Comparison of ENCODE assay signal across 8 cellular contexts in the genomic region with DNA sequence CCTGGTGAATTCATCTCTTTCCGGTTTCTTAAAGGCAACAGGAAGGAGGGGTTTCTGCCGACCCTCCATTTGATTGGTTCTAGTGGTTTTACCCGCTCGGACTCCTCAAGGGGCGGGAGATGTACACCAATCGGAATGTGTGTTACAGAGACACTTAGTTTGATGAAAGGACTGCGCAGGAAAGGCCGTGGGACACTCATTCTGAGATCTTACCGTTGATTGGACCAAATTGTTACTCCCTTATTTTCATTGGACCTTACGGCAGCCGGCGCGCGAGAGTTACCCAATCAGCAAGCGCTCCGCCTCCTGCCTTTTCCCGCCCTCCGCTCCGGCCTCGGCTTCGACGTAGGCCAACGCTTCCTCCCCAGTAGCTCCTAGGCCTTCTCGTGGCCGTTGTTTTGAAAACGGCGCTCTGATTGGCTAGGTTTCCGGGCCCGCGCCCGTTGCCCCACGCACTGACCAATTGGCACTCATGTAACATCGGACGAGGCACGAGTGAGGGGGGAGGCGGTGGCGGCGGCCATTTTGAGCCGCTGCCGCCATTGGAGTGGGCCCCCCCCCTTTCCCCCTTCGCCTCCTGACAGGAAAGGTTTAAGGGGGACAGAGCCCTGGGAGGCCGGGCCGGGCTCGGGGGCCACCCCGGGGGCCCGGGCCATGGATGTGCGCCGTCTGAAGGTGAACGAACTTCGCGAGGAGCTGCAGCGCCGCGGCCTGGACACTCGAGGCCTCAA. TPM values are rescaled to one million over a fixed set of nuclear protein-coding genes. Genes with fewer than 3 reads are reported as not detected.
A peak's percentile ranks its signal among the peaks of the same experiment; 100 is the strongest.
DNase-seq lines count a peak whose midpoint lies in the region; ATAC-seq and TF ChIP-seq lines count a peak whose summit lies in the region.

TSS of gene HNRNPUL1 (plus strand) at position 523 of the 731 bp plus-strand sequence. CDS start at position 655, 132 bp downstream.

- peaks cover 31% of the 10 kb centered on the region for H4K20me1 ChIP-seq in smooth muscle cell (ENCODE audit: low read depth)

- TF ChIP-seq CTCF in AG09309 (IDR thresholded peaks at IDR 0.05; ENCODE audit: control insufficient read depth, insufficient read depth, low read depth, low read length, missing control alignments) (peak; percentile 10), activated B cell treated with CpG ODN at 0.5 μM for 24 hours (IDR thresholded peaks at IDR 0.05) (no peak), smooth muscle cell (IDR thresholded peaks at IDR 0.05; ENCODE audit: borderline replicate concordance, insufficient read depth, poor library complexity, severe bottlenecking) (peak; percentile 32)

- POLR2A ChIA-PET in activated B cell treated with CpG ODN at 0.5 μM for 24 hours (lab: Charles Lee), result interaction anchor here (0.6 to 5.5 kb wide), 34 partner anchors 9 to 1819 kb away, joined by 3 to 69 read pairs (median 5); partner anchors contain the start of genes ACTMAP, B9D2, C19orf47 and CCDC97

- H3K27ac Mint-ChIP-seq in activated B cell treated with CpG ODN at 0.5 μM for 24 hours, result peak within 1 kb of the TSS; percentile 99

- intact Hi-C loops in activated B cell treated with CpG ODN at 0.5 μM for 24 hours (cut with micrococcal nuclease), result loop anchor here (1.0 to 10.0 kb wide), 14 partner anchors 33 to 1422 kb away; partner anchors contain the start of genes B9D2, BCKDHA, CEACAM21 and COQ8B

- H2AFZ ChIP-seq in smooth muscle cell (ENCODE audit: low read depth), result no peak within 1 kb of the TSS

- CTCF ChIA-PET in activated B cell treated with CpG ODN at 0.5 μM for 24 hours (lab: Charles Lee), result interaction anchor here (0.8 to 3.9 kb wide), 6 partner anchors 39 to 601 kb away, joined by 3 to 30 read pairs (median 6); partner anchors contain the start of gene B9D2

- peak within 1 kb of the TSS; percentile 96 for H3K9ac ChIP-seq in smooth muscle cell (ENCODE audit: low read depth)

- peak within 1 kb of the TSS; percentile 96 for H3K4me2 ChIP-seq in smooth muscle cell

- peaks cover 11% of the 10 kb centered on the region for H3K36me3 ChIP-seq in smooth muscle cell (ENCODE audit: low read depth)

- no peaks in the 10 kb centered on the region for H3K9me3 Mint-ChIP-seq in activated B cell treated with CpG ODN at 0.5 μM for 24 hours

- no peaks in the 10 kb centered on the region for H3K9me3 ChIP-seq in smooth muscle cell (replicated peaks; ENCODE audit: low read depth)

- H3K27me3 Mint-ChIP-seq in activated B cell treated with CpG ODN at 0.5 μM for 24 hours, result no peaks in the 10 kb centered on the region

- H3K36me3 Mint-ChIP-seq in activated B cell treated with CpG ODN at 0.5 μM for 24 hours (ENCODE audit: low read depth), result peaks cover 43% of the 10 kb centered on the region

- H3K27ac ChIP-seq in caudate nucleus (ENCODE audit: low read depth, low read length), result peak within 1 kb of the TSS; percentile 97
- H3K27ac ChIP-seq in smooth muscle cell (ENCODE audit: low read depth), result peak within 1 kb of the TSS; percentile 97

- H3K79me2 ChIP-seq in smooth muscle cell (ENCODE audit: low read depth), result peaks cover 47% of the 10 kb centered on the region

- H3F3A ChIP-seq in smooth muscle cell (ENCODE audit: low read depth), result peaks cover under 1% of the 10 kb centered on the region

- peaks cover 15% of the 10 kb centered on the region for H3K4me1 ChIP-seq in smooth muscle cell (ENCODE audit: low read depth)

- WGBS in smooth muscle cell (ENCODE audit: low lambda C conversion rate), result 1% methylated on average over 55 of the region's 55 CpGs

- peak; percentile 75 for ATAC-seq in GM18909 (IDR thresholded peaks at IDR 0.05; ENCODE audit: poor library complexity, unreplicated experiment)
- ATAC-seq in HG03196 (IDR thresholded peaks at IDR 0.05; ENCODE audit: unreplicated experiment), result peak; percentile 65
- ATAC-seq in activated B cell treated with CpG ODN at 0.5 μM for 24 hours (ENCODE audit: low read depth), result peak; percentile 77

- peaks cover 48% of the 10 kb centered on the region for H3K4me1 Mint-ChIP-seq in activated B cell treated with CpG ODN at 0.5 μM for 24 hours

- peak within 1 kb of the TSS; percentile 94 for H3K4me3 ChIP-seq in AG09309 (ENCODE audit: control insufficient read depth, low read depth, low read length)
- H3K4me3 ChIP-seq in smooth muscle cell, result peak within 1 kb of the TSS; percentile 66

- H3K4me3 Mint-ChIP-seq in activated B cell treated with CpG ODN at 0.5 μM for 24 hours, result peak within 1 kb of the TSS; percentile 96

- H3K27me3 ChIP-seq in smooth muscle cell (ENCODE audit: low read depth), result no peaks in the 10 kb centered on the region

- DNase-seq in AG09309 (ENCODE audit: low read depth) (peak; percentile 100), NCI-H345 (lab: John Stamatoyannopoulos, UW) (peak; percentile 98), activated B cell treated with CpG ODN at 0.5 μM for 24 hours (peak; percentile 98), caudate nucleus (lab: John Stamatoyannopoulos, UW) (peak; percentile 92 to 100 (median 99)), iPS-NIHi7 (ENCODE audit: extremely low spot score) (peak; percentile 99), smooth muscle cell (lab: John Stamatoyannopoulos, UW; ENCODE audit: unreplicated experiment) (peak; percentile 98)

RNA-seq across cellular contexts. Expression of gene HNRNPUL1, which starts in this region (rescaled TPM):
- total RNA-seq in activated B cell treated with CpG ODN at 0.5 μM for 24 hours (235 and 244 TPM in 2 replicates), smooth muscle cell (78.6 and 101 TPM in 2 replicates)
- polyA plus RNA-seq in smooth muscle cell, result 121 and 125 TPM in 2 replicates

Comparison
In these comparisons a context has a peak if more than half of its experiments do, and no peak if none do; other contexts are left out.
1. Peak in every context shown above with its lines: DNase-seq, ATAC-seq, H3K4me3 ChIP-seq and H3K27ac ChIP-seq.